ENCODE assay signal across 9 cellular contexts in genomic region chr6:159981171-159981571, GRCh38. TPM values are rescaled to one million over a fixed set of nuclear protein-coding genes. Genes with fewer than 3 reads are reported as not detected.
DNase-seq lines count a peak whose midpoint lies in the region; ATAC-seq and TF ChIP-seq lines count a peak whose summit lies in the region.
"Had no signal": no experiment of that assay in that cellular context is flagged by ENCODE, and none has a peak within 500 bp of the region (broad histone marks: within the 10 kb centered on the region; RNA-seq: fewer than 3 reads in every experiment).

No MANE protein-coding gene starts in this region.

- peak; percentile 24 for DNase-seq in activated T-cell treated with anti-CD3 and anti-CD28 coated beads for 4 hours
- no peak for DNase-seq in activated T-cell treated with anti-CD3 and anti-CD28 coated beads, Interleukin-2, amount 50 U/mL, for 1 hour
- peak in 1 of 2 donors; percentile 29 for DNase-seq in activated T-cell treated with anti-CD3 and anti-CD28 coated beads, Interleukin-2, amount 50 U/mL, for 72 hours
- no peak for DNase-seq in lower lobe of right lung
- DNase-seq: NCI-H187 treated with DMSO at 0.1 percent for 48 hours had no signal

- no peaks in the 10 kb centered on the region for H3K27me3 ChIP-seq in lower lobe of right lung (ENCODE audit: low read depth)
- H3K27me3 ChIP-seq in thymus (ENCODE audit: control insufficient read depth, insufficient read depth), result no peaks in the 10 kb centered on the region

- no peak for ATAC-seq in activated T-cell treated with anti-CD3 and anti-CD28 coated beads, Interleukin-2, amount 50 U/mL, for 72 hours (replicated peaks in 1 of 2)
- ATAC-seq in lower lobe of right lung, result no peak
- no peak for ATAC-seq in HG03457 (IDR thresholded peaks at IDR 0.05; ENCODE audit: unreplicated experiment)
- ATAC-seq in HG02623 (IDR thresholded peaks at IDR 0.05; ENCODE audit: unreplicated experiment), result no peak
- ATAC-seq in HG03095 (IDR thresholded peaks at IDR 0.05; ENCODE audit: unreplicated experiment), result no peak

- peak overlapping the region; percentile 78 for H3K27ac ChIP-seq in lower lobe of right lung
- H3K27ac ChIP-seq in thymus (ENCODE audit: low read depth), result peak overlapping the region; percentile 38

- WGBS in thymus, result 73% methylated on average over 8 of the region's 8 CpGs

- no peak for TF ChIP-seq CTCF in lower lobe of right lung (IDR thresholded peaks at IDR 0.05)

- H3K4me3 ChIP-seq in lower lobe of right lung, result peak overlapping the region; percentile 32
- no peak overlapping the region for H3K4me3 ChIP-seq in thymus (ENCODE audit: low read length)

- no peaks in the 10 kb centered on the region for H3K9me3 Mint-ChIP-seq in activated T-cell treated with anti-CD3 and anti-CD28 coated beads, Interleukin-2, amount 50 U/mL, for 72 hours

- H3K9me3 ChIP-seq in lower lobe of right lung (no peaks in the 10 kb centered on the region), thymus (ENCODE audit: control insufficient read depth) (no peaks in the 10 kb centered on the region)

- H3K36me3 ChIP-seq in lower lobe of right lung (no peaks in the 10 kb centered on the region), thymus (ENCODE audit: control insufficient read depth, insufficient read depth) (no peaks in the 10 kb centered on the region)

- intact Hi-C loops in lower lobe of right lung (cut with DNase I), result no loop called here

- H3K4me1 Mint-ChIP-seq in activated T-cell treated with anti-CD3 and anti-CD28 coated beads, Interleukin-2, amount 50 U/mL, for 72 hours (ENCODE audit: low read depth), result peaks cover 85% of the 10 kb centered on the region

- no peaks in the 10 kb centered on the region for H3K27me3 Mint-ChIP-seq in activated T-cell treated with anti-CD3 and anti-CD28 coated beads, Interleukin-2, amount 50 U/mL, for 72 hours (ENCODE audit: low read depth)

- H3K4me1 ChIP-seq in lower lobe of right lung, result peaks cover 96% of the 10 kb centered on the region
- peaks cover 66% of the 10 kb centered on the region for H3K4me1 ChIP-seq in thymus (ENCODE audit: control insufficient read depth, insufficient read depth, low read length)

- peaks cover 0 to 2% of the 10 kb centered on the region in 2 donors for H3K36me3 Mint-ChIP-seq in activated T-cell treated with anti-CD3 and anti-CD28 coated beads, Interleukin-2, amount 50 U/mL, for 72 hours (ENCODE audit: insufficient read depth in 2 of 2)

- peak overlapping the region; percentile 97 for H3K27ac Mint-ChIP-seq in activated T-cell treated with anti-CD3 and anti-CD28 coated beads, Interleukin-2, amount 50 U/mL, for 72 hours

- peak overlapping the region; percentile 89 for H3K4me3 Mint-ChIP-seq in activated T-cell treated with anti-CD3 and anti-CD28 coated beads, Interleukin-2, amount 50 U/mL, for 72 hours

RNA-seq across cellular contexts. Expression of gene IGF2R, which starts 12.3 kb away (rescaled TPM):
- total RNA-seq in activated T-cell treated with anti-CD3 and anti-CD28 coated beads, Interleukin-2, amount 50 U/mL, for 72 hours, result 10 to 100 TPM; 68.9 to 83.6 TPM
- 156 TPM for total RNA-seq in lower lobe of right lung
- polyA plus RNA-seq in thymus, result 16.3 TPM
